Comparison of ENCODE assay signal across 8 cellular contexts in the genomic region with DNA sequence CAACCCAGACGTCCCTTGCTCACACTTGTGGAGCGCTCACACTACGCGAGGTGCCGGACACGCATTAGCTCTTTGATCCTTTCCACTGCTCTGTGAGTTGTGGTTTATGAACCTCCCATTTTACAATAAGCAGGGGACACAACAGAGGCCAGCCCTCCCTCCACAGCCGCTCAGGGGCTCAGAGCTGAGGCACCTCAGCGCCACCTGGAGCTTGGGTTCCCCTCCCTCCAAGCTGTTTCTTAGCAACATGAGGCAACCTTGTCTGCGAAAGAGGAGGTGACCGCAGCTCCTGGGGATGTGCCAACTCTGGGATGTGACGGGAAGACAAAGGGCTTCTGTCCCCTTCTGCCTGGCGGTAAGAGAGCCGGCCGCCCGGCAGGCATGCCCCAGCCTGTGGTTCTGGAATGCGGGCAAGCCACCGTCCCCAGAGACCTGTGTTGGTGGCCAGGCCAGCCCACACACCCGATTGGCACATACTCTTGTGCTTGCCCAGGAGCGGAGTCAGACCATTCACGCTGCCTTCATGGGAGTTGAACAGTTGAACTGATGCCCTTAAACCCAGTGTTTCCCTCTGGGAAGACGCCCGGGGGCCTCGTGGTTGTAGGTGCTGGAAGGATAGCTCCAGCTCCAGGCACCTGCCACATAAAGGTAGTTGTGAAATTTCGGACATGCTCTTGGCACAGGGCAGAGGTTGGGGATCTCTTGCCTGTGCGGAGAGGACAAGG. TPM values are rescaled to one million over a fixed set of nuclear protein-coding genes. Genes with fewer than 3 reads are reported as not detected.
DNase-seq lines count a peak whose midpoint lies in the region; ATAC-seq, FAIRE-seq and TF ChIP-seq lines count a peak whose summit lies in the region.

No MANE protein-coding gene starts in this region.

- H3K4me1 Mint-ChIP-seq in CD14-positive monocyte (peaks cover 72% of the 10 kb centered on the region), astrocyte (ENCODE audit: low read depth, unreplicated experiment) (peaks cover 6% of the 10 kb centered on the region)

- H3K27ac ChIP-seq in astrocyte (ENCODE audit: low read depth, low read length) = no peak overlapping the region
- H3K27ac ChIP-seq in kidney (ENCODE audit: low read depth in 2 of 2, low read length in 2 of 2) = no peak overlapping the region
- H3K27ac ChIP-seq in thymus (ENCODE audit: low read depth) = peak overlapping the region; percentile 20

- no peak for FAIRE-seq in astrocyte (lab: Jason Lieb, UNC)
- no peak for FAIRE-seq in kidney (lab: Jason Lieb, UNC)

- peak overlapping the region; percentile 11 to 95 (median 68) for H3K27ac Mint-ChIP-seq in CD14-positive monocyte
- no peak overlapping the region for H3K27ac Mint-ChIP-seq in astrocyte (ENCODE audit: unreplicated experiment)

- peaks cover 7 to 16% (median 12%) of the 10 kb centered on the region in 7 donors for H3K9me3 Mint-ChIP-seq in CD14-positive monocyte
- H3K9me3 Mint-ChIP-seq in astrocyte (ENCODE audit: unreplicated experiment) = peaks cover 8% of the 10 kb centered on the region

- H3K36me3 Mint-ChIP-seq in CD14-positive monocyte = peaks cover 7 to 16% of the 10 kb centered on the region in 2 donors
- no peaks in the 10 kb centered on the region for H3K36me3 Mint-ChIP-seq in astrocyte (ENCODE audit: low read depth, unreplicated experiment)

- DNase-seq in CD14-positive monocyte (ENCODE audit: low spot score) = peak; percentile 74
- DNase-seq in HT1080 (ENCODE audit: low read depth) = peak; percentile 80
- peak; percentile 52 for DNase-seq in NOMO-1 treated with dmso at 0.1 percent for 144 hours (lab: John Stamatoyannopoulos, UW; ENCODE audit: unreplicated experiment)
- peak; percentile 36 for DNase-seq in astrocyte (ENCODE audit: low read depth)
- peak; percentile 86 for DNase-seq in kidney
- no peak for DNase-seq in EL

- peaks cover 0 to 3% (median 0%) of the 10 kb centered on the region in 3 donors for H3K27me3 Mint-ChIP-seq in CD14-positive monocyte (ENCODE audit: low read depth in 3 of 3)
- H3K27me3 Mint-ChIP-seq in astrocyte (ENCODE audit: low read depth, unreplicated experiment) = peaks cover 11% of the 10 kb centered on the region

- H3K36me3 ChIP-seq in astrocyte (ENCODE audit: insufficient read depth, low read length) (no peaks in the 10 kb centered on the region), kidney (ENCODE audit: control insufficient read depth in 1 of 2, insufficient read depth in 2 of 2, low read length in 2 of 2) (no peaks in the 10 kb centered on the region), thymus (ENCODE audit: control insufficient read depth, insufficient read depth) (no peaks in the 10 kb centered on the region)

- 42% methylated on average over 25 of the region's 25 CpGs for WGBS in thymus

- no peaks in the 10 kb centered on the region for H4K20me1 ChIP-seq in astrocyte (ENCODE audit: insufficient read depth, low read length)

- H3K4me3 Mint-ChIP-seq in CD14-positive monocyte (peak overlapping the region; percentile 58 to 73), astrocyte (ENCODE audit: unreplicated experiment) (no peak overlapping the region)

- H3K9me3 ChIP-seq in astrocyte (ENCODE audit: insufficient read depth, low read depth, low read length) (no peaks in the 10 kb centered on the region), kidney (ENCODE audit: control insufficient read depth in 1 of 2, low read length in 2 of 2) (no peaks in the 10 kb centered on the region), thymus (ENCODE audit: control insufficient read depth) (no peaks in the 10 kb centered on the region)

- H3K4me1 ChIP-seq in astrocyte (ENCODE audit: insufficient read depth, low read length) = peaks cover 3% of the 10 kb centered on the region
- H3K4me1 ChIP-seq in kidney (ENCODE audit: control insufficient read depth in 1 of 2, insufficient read depth in 1 of 2, low read depth in 1 of 2, low read length in 2 of 2) = no peaks in the 10 kb centered on the region
- H3K4me1 ChIP-seq in thymus (ENCODE audit: control insufficient read depth, insufficient read depth, low read length) = peaks cover 40% of the 10 kb centered on the region

- H2AFZ ChIP-seq in astrocyte (ENCODE audit: low read depth, low read length) = no peak overlapping the region

- H3K9ac ChIP-seq in astrocyte (ENCODE audit: low read length) = no peak overlapping the region
- no peak overlapping the region for H3K9ac ChIP-seq in kidney (ENCODE audit: low read length in 2 of 2)

- ATAC-seq in GM21737 (IDR thresholded peaks at IDR 0.05; ENCODE audit: unreplicated experiment) = no peak

- peak overlapping the region; percentile 18 for H3K4me2 ChIP-seq in astrocyte (ENCODE audit: low read length)

- no peak for TF ChIP-seq CTCF in CD14-positive monocyte (IDR thresholded peaks at IDR 0.05)
- TF ChIP-seq CTCF in astrocyte (IDR thresholded peaks at IDR 0.05; ENCODE audit: insufficient read depth, low read depth, low read length) = no peak
- TF ChIP-seq CTCF in kidney (IDR thresholded peaks at IDR 0.05; ENCODE audit: borderline replicate concordance, extremely low read depth, insufficient read depth) = no peak

- intact Hi-C loops in CD14-positive monocyte (cut with micrococcal nuclease) = loop anchor here in 1 of 2 donors (5.0 kb wide), 1 partner anchor 37 kb away; no protein-coding TSS in a partner anchor
- intact Hi-C loops in kidney (cut with DNase I) = no loop called here

- H3K4me3 ChIP-seq in astrocyte (ENCODE audit: insufficient read depth, low read depth, low read length) = no peak overlapping the region
- H3K4me3 ChIP-seq in kidney (ENCODE audit: low read length in 2 of 2) = no peak overlapping the region
- no peak overlapping the region for H3K4me3 ChIP-seq in thymus (ENCODE audit: low read length)

- no peaks in the 10 kb centered on the region for H3K79me2 ChIP-seq in astrocyte (ENCODE audit: insufficient read depth, low read length)

- H3K27me3 ChIP-seq in astrocyte (ENCODE audit: insufficient read depth, low read length) = peaks cover 9% of the 10 kb centered on the region
- H3K27me3 ChIP-seq in thymus (ENCODE audit: control insufficient read depth, insufficient read depth) = no peaks in the 10 kb centered on the region

RNA-seq across cellular contexts. Expression of a gene that starts 44.5 kb away (rescaled TPM):
- polyA plus RNA-seq in CD14-positive monocyte (10 to 100 TPM in 1 of 2 donors, 1 to 10 TPM in 1; 7.5 to 17.8 TPM), kidney (ENCODE audit: insufficient read depth, low read depth, low replicate concordance) (18.0 TPM), thymus (84.6 TPM)
- 16.9 and 23.9 TPM in 2 replicates for total RNA-seq in HT1080 (2014; rRNA removed; shearing (Covaris generic))
- 17.1 and 19.3 TPM in 2 replicates for polyA plus RNA-seq in HT1080 (2015; cell fraction: cytosol; rRNA removed)
- polyA plus RNA-seq in HT1080 (2015; cell fraction: nucleus; rRNA removed) = 12.8 and 13.6 TPM in 2 replicates
- total RNA-seq in astrocyte (33.8 and 43.5 TPM in 2 replicates), kidney (16.8 TPM)
